ENCODE assay signal across 25 cellular contexts in genomic region chr13:60258349-60258748, GRCh38.
"Had no signal": no experiment of that assay in that cellular context is flagged by ENCODE, and none has a peak within 500 bp of the region (broad histone marks: within the 10 kb centered on the region; RNA-seq: fewer than 3 reads in every experiment).

No MANE protein-coding gene starts in this region.

- H3K4me1 ChIP-seq: esophagus muscularis mucosa, gastrocnemius medialis, heart right ventricle, left ventricle myocardium inferior, lower lobe of right lung, right atrium auricular region, suprapubic skin, thyroid gland had no signal

- ATAC-seq: gastrocnemius medialis, heart right ventricle, left cardiac atrium, lower lobe of right lung, natural killer cell had no signal

- H3K36me3 Mint-ChIP-seq: memory B cell, natural killer cell, type B pancreatic cell had no signal

- H3K27ac Mint-ChIP-seq: memory B cell, mesothelial cell of epicardium, natural killer cell, type B pancreatic cell had no signal

- H3K36me3 ChIP-seq: esophagus muscularis mucosa, gastrocnemius medialis, heart right ventricle, left ventricle myocardium inferior, lower lobe of right lung, ovary, right atrium auricular region, suprapubic skin, thyroid gland had no signal

- FAIRE-seq: small intestine, urothelium cell line had no signal

- H3K9me3 ChIP-seq: gastrocnemius medialis, lower lobe of right lung, ovary, suprapubic skin, thyroid gland had no signal

- H3K27ac ChIP-seq: epithelial cell of prostate, esophagus muscularis mucosa, gastrocnemius medialis, heart right ventricle, left ventricle myocardium inferior, lower lobe of right lung, ovary, right atrium auricular region, suprapubic skin, thyroid gland had no signal

- H3K4me3 ChIP-seq: esophagus muscularis mucosa, gastrocnemius medialis, heart right ventricle, left ventricle myocardium inferior, lower lobe of right lung, ovary, right atrium auricular region, suprapubic skin, thyroid gland had no signal

- H3K4me1 Mint-ChIP-seq: memory B cell had no signal

- DNase-seq: cortex of kidney; effector memory CD4-positive, alpha-beta T cell; gastrocnemius medialis; heart right ventricle; hypothalamus; kidney; left cardiac atrium; left ventricle myocardium inferior; lower lobe of right lung; natural killer cell; nucleus accumbens; ovary; small intestine; stimulated activated CD4-positive, alpha-beta T cell treated with anti-CD3 and anti-CD28 coated beads, Interleukin-12 subunit alpha, Interleukin-12 subunit beta, amount 100 ng/mL, for 4 hours; stimulated activated naive CD4-positive, alpha-beta T cell; thyroid gland had no signal

- H3K4me3 Mint-ChIP-seq: memory B cell, mesothelial cell of epicardium, natural killer cell, neural crest cell, type B pancreatic cell had no signal

- H3K27me3 ChIP-seq: ovary, right atrium auricular region, suprapubic skin, thyroid gland had no signal

- H3K27me3 Mint-ChIP-seq: type B pancreatic cell had no signal
